In genomic region chr5:160685695-160686094, GRCh38 we compare ENCODE assay signal across 9 cellular contexts.
A peak's percentile ranks its signal among the peaks of the same experiment; 100 is the strongest.
DNase-seq lines count a peak whose midpoint lies in the region; ATAC-seq and TF ChIP-seq lines count a peak whose summit lies in the region.
"Had no signal": no experiment of that assay in that cellular context is flagged by ENCODE, and none has a peak within 500 bp of the region (broad histone marks: within the 10 kb centered on the region; RNA-seq: fewer than 3 reads in every experiment).

No MANE protein-coding gene starts in this region.

- H3K9me3 Mint-ChIP-seq in CD14-positive monocyte (peaks cover 0 to 5% (median under 1%) of the 10 kb centered on the region in 7 donors), T-cell (no peaks in the 10 kb centered on the region)
- H3K9me3 Mint-ChIP-seq in activated naive CD4-positive, alpha-beta T cell treated with anti-CD3 and anti-CD28 coated beads for 36 hours: no peaks in the 10 kb centered on the region
- no peaks in the 10 kb centered on the region for H3K9me3 Mint-ChIP-seq in effector memory CD8-positive, alpha-beta T cell

- POLR2A ChIA-PET in T-cell (lab: Charles Lee): no interaction called here

- H3K4me3 ChIP-seq in colonic mucosa: peak overlapping the region; percentile 53

- no peak overlapping the region for H3K4me3 Mint-ChIP-seq in CD14-positive monocyte
- H3K4me3 Mint-ChIP-seq in activated naive CD4-positive, alpha-beta T cell treated with anti-CD3 and anti-CD28 coated beads for 36 hours: no peak overlapping the region
- no peak overlapping the region for H3K4me3 Mint-ChIP-seq in T-cell
- H3K4me3 Mint-ChIP-seq in effector memory CD8-positive, alpha-beta T cell: no peak overlapping the region

- DNase-seq in CD14-positive monocyte (ENCODE audit: low spot score): no peak
- DNase-seq in colonic mucosa: no peak
- DNase-seq in activated naive CD4-positive, alpha-beta T cell treated with anti-CD3 and anti-CD28 coated beads for 36 hours: no peak
- no peak for DNase-seq in T-cell
- no peak for DNase-seq in effector memory CD8-positive, alpha-beta T cell
- no peak for DNase-seq in amygdala (lab: John Stamatoyannopoulos, UW)

- H3K9me3 ChIP-seq in colonic mucosa: no peaks in the 10 kb centered on the region

- H3K4me1 Mint-ChIP-seq in CD14-positive monocyte (peaks cover 2% of the 10 kb centered on the region), T-cell (no peaks in the 10 kb centered on the region)
- no peaks in the 10 kb centered on the region for H3K4me1 Mint-ChIP-seq in activated naive CD4-positive, alpha-beta T cell treated with anti-CD3 and anti-CD28 coated beads for 36 hours (ENCODE audit: low read depth)
- H3K4me1 Mint-ChIP-seq in effector memory CD8-positive, alpha-beta T cell (ENCODE audit: low read depth in 2 of 2): no peaks in the 10 kb centered on the region

- no peaks in the 10 kb centered on the region for H3K4me1 ChIP-seq in colonic mucosa
- H3K4me1 ChIP-seq: parathyroid adenoma had no signal

- no peaks in the 10 kb centered on the region for H3K27me3 ChIP-seq in colonic mucosa

- CTCF ChIA-PET in activated naive CD4-positive, alpha-beta T cell treated with anti-CD3 and anti-CD28 coated beads for 36 hours (lab: Charles Lee): no interaction called here
- CTCF ChIA-PET in T-cell (lab: Charles Lee): interaction anchor here in 1 of 2 donors (0.6 kb wide), 1 partner anchor 50 kb away, joined by 3 read pairs; no protein-coding TSS in a partner anchor

- TF ChIP-seq CTCF in CD14-positive monocyte (IDR thresholded peaks at IDR 0.05): peak; percentile 58
- TF ChIP-seq CTCF in colonic mucosa (IDR thresholded peaks at IDR 0.05): peak; percentile 24

- no peaks in the 10 kb centered on the region for H3K36me3 ChIP-seq in colonic mucosa

- ATAC-seq in GM19452 (IDR thresholded peaks at IDR 0.05; ENCODE audit: unreplicated experiment): peak; percentile 55
- ATAC-seq in HG03575 (IDR thresholded peaks at IDR 0.05; ENCODE audit: extremely low read depth, insufficient number of reproducible peaks, low FRiP score, unreplicated experiment): peak; percentile 57
- no peak for ATAC-seq in T-cell (replicated peaks in 1 of 4)
- no peak for ATAC-seq in effector memory CD8-positive, alpha-beta T cell (replicated peaks)

- H3K27me3 Mint-ChIP-seq in CD14-positive monocyte (ENCODE audit: low read depth in 3 of 3) (peaks cover 3 to 9% (median 7%) of the 10 kb centered on the region in 3 donors), T-cell (peaks cover 3 to 6% of the 10 kb centered on the region in 2 donors)
- peaks cover 6% of the 10 kb centered on the region for H3K27me3 Mint-ChIP-seq in activated naive CD4-positive, alpha-beta T cell treated with anti-CD3 and anti-CD28 coated beads for 36 hours (ENCODE audit: low read depth)
- peaks cover 0 to 23% of the 10 kb centered on the region in 2 donors for H3K27me3 Mint-ChIP-seq in effector memory CD8-positive, alpha-beta T cell

- H3K27ac Mint-ChIP-seq in CD14-positive monocyte (no peak overlapping the region), T-cell (no peak overlapping the region)
- H3K27ac Mint-ChIP-seq in activated naive CD4-positive, alpha-beta T cell treated with anti-CD3 and anti-CD28 coated beads for 36 hours: no peak overlapping the region
- no peak overlapping the region for H3K27ac Mint-ChIP-seq in effector memory CD8-positive, alpha-beta T cell

- H3K36me3 Mint-ChIP-seq in CD14-positive monocyte (no peaks in the 10 kb centered on the region), T-cell (no peaks in the 10 kb centered on the region)
- H3K36me3 Mint-ChIP-seq in activated naive CD4-positive, alpha-beta T cell treated with anti-CD3 and anti-CD28 coated beads for 36 hours (ENCODE audit: low read depth): no peaks in the 10 kb centered on the region
- H3K36me3 Mint-ChIP-seq in effector memory CD8-positive, alpha-beta T cell (ENCODE audit: insufficient read depth): peaks cover 3% of the 10 kb centered on the region

- intact Hi-C loops in CD14-positive monocyte (cut with micrococcal nuclease) (no loop called here), colonic mucosa (cut with DNase I) (no loop called here)
- intact Hi-C loops in activated naive CD4-positive, alpha-beta T cell treated with anti-CD3 and anti-CD28 coated beads for 36 hours (cut with micrococcal nuclease): loop anchor here (2.0 to 10.0 kb wide), 2 partner anchors 177 to 251 kb away; no protein-coding TSS in a partner anchor

- H3K27ac ChIP-seq in colonic mucosa: peak overlapping the region; percentile 74
- H3K27ac ChIP-seq: parathyroid adenoma had no signal

- peak overlapping the region in 1 of 2 donors; percentile 90 for H3K9ac ChIP-seq in colonic mucosa (ENCODE audit: low read depth in 2 of 2, low read length in 2 of 2)
- H3K9ac ChIP-seq: parathyroid adenoma had no signal

Comparison
In these comparisons a context has a peak if more than half of its experiments do, and no peak if none do; other contexts are left out.
1. ATAC-seq: peak in GM19452 (single experiment) and HG03575 (single experiment); none in T-cell (0 of 4) and effector memory CD8-positive, alpha-beta T cell (single experiment).